ENCODE assay signal across 19 cellular contexts in genomic region chr9:98647236-98647635, GRCh38.
"Had no signal": no experiment of that assay in that cellular context is flagged by ENCODE, and none has a peak within 500 bp of the region (broad histone marks: within the 10 kb centered on the region; RNA-seq: fewer than 3 reads in every experiment).

No MANE protein-coding gene starts in this region.

- DNase-seq: stimulated activated CD4-positive, alpha-beta T cell treated with anti-CD3 and anti-CD28 coated beads, Interleukin-2, amount 100 ng/mL, for 48 hours; stimulated activated CD4-positive, alpha-beta T cell treated with anti-CD3 and anti-CD28 coated beads, Interleukin-4, amount 100 ng/mL, for 1 hour; stimulated activated CD4-positive, alpha-beta T cell treated with anti-CD3 and anti-CD28 coated beads, Interleukin-4, amount 100 ng/mL, for 24 hours; stimulated activated CD4-positive, alpha-beta T cell treated with anti-CD3 and anti-CD28 coated beads, Interleukin-4, amount 100 ng/mL, for 4 hours; stimulated activated CD8-positive, alpha-beta memory T cell treated with anti-CD3 and anti-CD28 coated beads, Interleukin-4, amount 100 ng/mL, for 48 hours; stimulated activated naive B cell treated with anti-CD40 and anti-IgM and Interleukin-4, amounts not matched to agents 10 μg/mL and 1 μg/mL and 100 μg/mL, for 72 hours; stimulated activated naive CD4-positive, alpha-beta T cell; stimulated activated naive CD4-positive, alpha-beta T cell treated with Interleukin-2 at 50 U/mL for 16 hours; stimulated activated naive CD8-positive, alpha-beta T cell treated with anti-CD3 and anti-CD28 coated beads, Interleukin-15, amount 100 ng/mL, for 72 hours; stimulated activated naive CD8-positive, alpha-beta T cell treated with anti-CD3 and anti-CD28 coated beads, Interleukin-15, Interleukin-2, amounts not matched to agents 100 U/mL and 50 U/mL, for 24 hours; stomach; testis; thyroid gland; tibial artery; transverse colon; trophoblast cell; upper lobe of left lung; upper lobe of right lung; uterus had no signal
